Comparison of ENCODE assay signal across 27 cellular contexts in the genomic region with DNA sequence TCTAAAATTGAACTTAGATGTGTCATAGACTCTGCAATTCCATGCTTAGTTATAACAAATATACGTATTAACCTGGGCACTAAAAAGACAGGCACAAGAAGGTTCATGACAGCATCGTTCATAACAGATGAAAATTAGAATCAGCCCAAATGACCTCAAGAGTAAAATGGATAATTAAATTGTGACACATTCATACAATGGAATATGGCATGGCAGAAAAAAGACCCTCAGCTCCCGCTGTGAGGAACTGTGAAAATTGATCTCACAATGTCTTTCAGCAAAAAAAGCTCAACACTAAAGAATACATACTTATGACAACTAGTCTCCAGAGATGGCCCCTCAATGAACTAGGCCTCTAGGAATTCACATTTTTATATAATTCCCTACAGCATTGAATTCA.
DNase-seq lines count a peak whose midpoint lies in the region; TF ChIP-seq lines count a peak whose summit lies in the region.
"Had no signal": no experiment of that assay in that cellular context is flagged by ENCODE, and none has a peak within 500 bp of the region (broad histone marks: within the 10 kb centered on the region; RNA-seq: fewer than 3 reads in every experiment).

No MANE protein-coding gene starts in this region.

- no peak for TF ChIP-seq RAD21 in neural cell (conservative IDR thresholded peaks at IDR 0.05)

- no peaks in the 10 kb centered on the region for H3K79me2 ChIP-seq in neural cell (replicated peaks; ENCODE audit: insufficient read depth, low read length)

- TF ChIP-seq CTCF in neural cell (IDR thresholded peaks at IDR 0.05; ENCODE audit: poor library complexity, severe bottlenecking): no peak

- no peak overlapping the region for H3K4me3 ChIP-seq in neural cell (ENCODE audit: low read length)
- H3K4me3 ChIP-seq: A549; BLaER1; BLaER1 treated with 17β-estradiol and CSF1 and Interleukin-3, amounts not matched to agents 10 nM and 100 nM had no signal

- no peaks in the 10 kb centered on the region for H3K36me3 ChIP-seq in neural cell (ENCODE audit: insufficient read depth, low read length)
- H3K36me3 ChIP-seq: BE2C; BLaER1; BLaER1 treated with 17β-estradiol and CSF1 and Interleukin-3, amounts not matched to agents 10 nM and 100 nM had no signal

- H3K27ac ChIP-seq in neural cell (ENCODE audit: low read length): no peak overlapping the region
- H3K27ac ChIP-seq: 22Rv1; A549; BLaER1; BLaER1 treated with 17β-estradiol and CSF1 and Interleukin-3, amounts not matched to agents 10 nM and 100 nM; C4-2B had no signal

- H3K27me3 ChIP-seq in neural cell (ENCODE audit: insufficient read depth, low read depth, low read length): no peaks in the 10 kb centered on the region
- H3K27me3 ChIP-seq: BE2C; BLaER1; BLaER1 treated with 17β-estradiol and CSF1 and Interleukin-3, amounts not matched to agents 10 nM and 100 nM had no signal

- DNase-seq in midbrain (lab: John Stamatoyannopoulos, UW): no peak
- DNase-seq: 8988T; ACHN; AML-193; BE2C; C1 segment of cervical spinal cord; Caco-2; Calu3; CD4-positive, alpha-beta memory T cell; CD4-positive, alpha-beta T cell; CD4-positive, CD25-positive, alpha-beta regulatory T cell; CD8-positive, alpha-beta memory T cell; CD8-positive, alpha-beta T cell; COR-L47; DMS 273 treated with DMSO at 0.1 percent for 48 hours; DMS153; DMS53; DMS79; DMS79 treated with DMSO at 0.1 percent for 48 hours; DND-41; EL had no signal

- H3K9ac ChIP-seq in neural cell (ENCODE audit: low read length): no peak overlapping the region
- H3K9ac ChIP-seq: BLaER1; BLaER1 treated with 17β-estradiol and CSF1 and Interleukin-3, amounts not matched to agents 10 nM and 100 nM had no signal

- TF ChIP-seq EP300 in neural cell (conservative IDR thresholded peaks at IDR 0.05; ENCODE audit: poor library complexity, severe bottlenecking): peak; percentile 80

- H3K4me2 ChIP-seq in neural cell (ENCODE audit: low read length): no peak overlapping the region
- H3K4me2 ChIP-seq: A549; BLaER1; BLaER1 treated with 17β-estradiol and CSF1 and Interleukin-3, amounts not matched to agents 10 nM and 100 nM had no signal

- H4K20me1 ChIP-seq in neural cell (ENCODE audit: insufficient read depth): no peaks in the 10 kb centered on the region
- H4K20me1 ChIP-seq: BLaER1; BLaER1 treated with 17β-estradiol and CSF1 and Interleukin-3, amounts not matched to agents 10 nM and 100 nM had no signal

- H2AFZ ChIP-seq in neural cell (ENCODE audit: low read depth, low read length): no peak overlapping the region

- no peaks in the 10 kb centered on the region for H3K9me3 ChIP-seq in neural cell (ENCODE audit: low read length)
- H3K9me3 ChIP-seq: A549; BE2C; BLaER1; BLaER1 treated with 17β-estradiol and CSF1 and Interleukin-3, amounts not matched to agents 10 nM and 100 nM had no signal

- H3K9me2 ChIP-seq in neural cell (ENCODE audit: insufficient read depth, low read length): no peaks in the 10 kb centered on the region

- H3F3A ChIP-seq in neural cell (ENCODE audit: insufficient read depth, low read length, poor library complexity, severe bottlenecking): no peaks in the 10 kb centered on the region

TF ChIP-seq in neural cell, 6 proteins besides CTCF, POLR2A, EP300 and RAD21:
- TF ChIP-seq TAF1 (IDR thresholded peaks at IDR 0.05; ENCODE audit: low read depth) (no peak), POLR2AphosphoS5 (IDR thresholded peaks at IDR 0.05) (peak; percentile 75)
